19 cellular contexts compared by ENCODE assay signal in genomic region chr5:120228262-120229031, GRCh38.
DNase-seq lines count a peak whose midpoint lies in the region; ATAC-seq, FAIRE-seq and TF ChIP-seq lines count a peak whose summit lies in the region.
"Had no signal": no experiment of that assay in that cellular context is flagged by ENCODE, and none has a peak within 500 bp of the region (broad histone marks: within the 10 kb centered on the region; RNA-seq: fewer than 3 reads in every experiment).

No MANE protein-coding gene starts in this region.

- H3K36me3 Mint-ChIP-seq in activated T-cell treated with anti-CD3 and anti-CD28 coated beads, Interleukin-2, amount 50 U/mL, for 72 hours (ENCODE audit: insufficient read depth in 2 of 2), result no peaks in the 10 kb centered on the region
- no peaks in the 10 kb centered on the region for H3K36me3 Mint-ChIP-seq in type B pancreatic cell
- no peaks in the 10 kb centered on the region for H3K36me3 Mint-ChIP-seq in activated naive CD8-positive, alpha-beta T cell treated with anti-CD3 and anti-CD28 coated beads, Interleukin-2, amount 50 U/mL, for 24 hours (ENCODE audit: low read depth)
- H3K36me3 Mint-ChIP-seq: activated naive CD8-positive, alpha-beta T cell had no signal

- POLR2A ChIA-PET in K562 (lab: Yijun Ruan, JAX), result no interaction called here

- H3K27ac Mint-ChIP-seq in activated T-cell treated with anti-CD3 and anti-CD28 coated beads, Interleukin-2, amount 50 U/mL, for 72 hours, result peak overlapping the region; percentile 55
- H3K27ac Mint-ChIP-seq in type B pancreatic cell, result no peak overlapping the region
- H3K27ac Mint-ChIP-seq in activated naive CD8-positive, alpha-beta T cell treated with anti-CD3 and anti-CD28 coated beads, Interleukin-2, amount 50 U/mL, for 24 hours, result no peak overlapping the region
- H3K27ac Mint-ChIP-seq: activated naive CD8-positive, alpha-beta T cell had no signal

- H2AFZ ChIP-seq in K562 (ENCODE audit: low read depth, low read length), result no peak overlapping the region

- WGBS in K562 (ENCODE audit: insufficient coverage, low coverage, missing lambda C conversion rate), result 14% methylated on average over 9 of the region's 10 CpGs

- H3K4me3 Mint-ChIP-seq in activated T-cell treated with anti-CD3 and anti-CD28 coated beads, Interleukin-2, amount 50 U/mL, for 72 hours, result no peak overlapping the region
- H3K4me3 Mint-ChIP-seq in type B pancreatic cell, result no peak overlapping the region
- H3K4me3 Mint-ChIP-seq in activated naive CD8-positive, alpha-beta T cell treated with anti-CD3 and anti-CD28 coated beads, Interleukin-2, amount 50 U/mL, for 24 hours, result no peak overlapping the region
- H3K4me3 Mint-ChIP-seq: activated naive CD8-positive, alpha-beta T cell had no signal

- no TSS peak for BruUV-seq in K562 (replicated peaks; lab: Mats Ljungman, UMichigan)

- no peak overlapping the region for H3K27ac ChIP-seq in K562 (ENCODE audit: extremely low read depth, low read depth, low read length)

- no peaks in the 10 kb centered on the region for H4K20me1 ChIP-seq in K562 (replicated peaks; ENCODE audit: control insufficient read depth, insufficient read depth, low read length)

- no peak for DNase-seq in activated T-cell treated with anti-CD3 and anti-CD28 coated beads, Interleukin-2, amount 50 U/mL, for 72 hours
- DNase-seq in activated T-cell treated with anti-CD3 and anti-CD28 coated beads, Interleukin-2, amount 50 U/mL, for 48 hours, result no peak
- DNase-seq in LNCaP clone FGC (ENCODE audit: low read depth) (no peak), K562 (ENCODE audit: extremely low read depth in 1 of 4, low spot score in 3 of 4) (no peak), type B pancreatic cell (ENCODE audit: extremely low spot score, unreplicated experiment) (no peak), COLO668 (lab: John Stamatoyannopoulos, UW; ENCODE audit: unreplicated experiment) (no peak)
- DNase-seq in activated naive CD8-positive, alpha-beta T cell treated with anti-CD3 and anti-CD28 coated beads, Interleukin-2, amount 50 U/mL, for 24 hours, result no peak
- DNase-seq: activated CD4-positive, CD25-positive, alpha-beta regulatory T cell treated with anti-CD3 and anti-CD28 coated beads, Interleukin-2, amount 50 U/mL, for 72 hours; activated CD8-positive, alpha-beta memory T cell treated with anti-CD3 and anti-CD28 coated beads, Interleukin-2, amount 50 U/mL, for 48 hours; caudate nucleus; COR-L47; KBM-7; NCI-H187; stimulated activated naive CD4-positive, alpha-beta T cell; T-helper 1 cell had no signal

- no peaks in the 10 kb centered on the region for H3K9me3 ChIP-seq in K562 (replicated peaks; ENCODE audit: control insufficient read depth, insufficient read depth, low read depth, low read length)

- no peaks in the 10 kb centered on the region for H3K36me3 ChIP-seq in K562 (ENCODE audit: control insufficient read depth, insufficient read depth, low read length)

- H3K79me2 ChIP-seq in K562 (ENCODE audit: control insufficient read depth, insufficient read depth, low read length), result no peaks in the 10 kb centered on the region

- no peak overlapping the region for H3K4me3 ChIP-seq in LNCaP clone FGC (ENCODE audit: low read depth, low read length)
- H3K4me3 ChIP-seq in K562, result no peak overlapping the region

- TF ChIP-seq POLR2A in K562 (conservative IDR thresholded peaks at IDR 0.05), result no peak

- TF ChIP-seq CTCF in LNCaP clone FGC (IDR thresholded peaks at IDR 0.05; ENCODE audit: control insufficient read depth, extremely low read depth, insufficient read depth) (0 out of 2 replicates have a peak, but pooled peaks have one; percentile 10), K562 (IDR thresholded peaks at IDR 0.05 in 2 of 3, conservative IDR thresholded peaks at IDR 0.05 in 1 of 3; ENCODE audit: insufficient read depth in 2 of 3, low read depth in 1 of 3, low read length in 3 of 3) (no peak), type B pancreatic cell (conservative IDR thresholded peaks at IDR 0.05) (peak; percentile 15)

- no peak for FAIRE-seq in K562 (lab: Jason Lieb, UNC)
- FAIRE-seq: keratinocyte, urothelium cell line had no signal

- H3K9me3 Mint-ChIP-seq in activated T-cell treated with anti-CD3 and anti-CD28 coated beads, Interleukin-2, amount 50 U/mL, for 72 hours, result peaks cover 0 to 14% of the 10 kb centered on the region in 2 donors
- H3K9me3 Mint-ChIP-seq in type B pancreatic cell, result no peaks in the 10 kb centered on the region
- peaks cover 17% of the 10 kb centered on the region for H3K9me3 Mint-ChIP-seq in activated naive CD8-positive, alpha-beta T cell treated with anti-CD3 and anti-CD28 coated beads, Interleukin-2, amount 50 U/mL, for 24 hours

- no peaks in the 10 kb centered on the region for H3K27me3 ChIP-seq in K562 (ENCODE audit: control insufficient read depth in 2 of 2, insufficient read depth in 2 of 2, low read length in 2 of 2)

- intact Hi-C loops in K562 (cut with micrococcal nuclease), result no loop called here

- no peak for ATAC-seq in activated T-cell treated with anti-CD3 and anti-CD28 coated beads, Interleukin-2, amount 50 U/mL, for 72 hours (replicated peaks in 1 of 2)
- ATAC-seq in K562 (no peak), HG03095 (IDR thresholded peaks at IDR 0.05; ENCODE audit: unreplicated experiment) (no peak)
- no peak for ATAC-seq in activated naive CD8-positive, alpha-beta T cell treated with anti-CD3 and anti-CD28 coated beads, Interleukin-2, amount 50 U/mL, for 24 hours

- TF ChIP-seq RAD21 in K562 (CRISPR knock-in tag; conservative IDR thresholded peaks at IDR 0.05 in 1 of 2, IDR thresholded peaks at IDR 0.05 in 1 of 2), result no peak

- no peaks in the 10 kb centered on the region for H3K4me1 ChIP-seq in K562 (replicated peaks in 1 of 2; ENCODE audit: control insufficient read depth in 2 of 2, insufficient read depth in 2 of 2, low read length in 2 of 2)

- in situ Hi-C loops in K562 (cut with MboI), result no loop called here

- no peak overlapping the region for H3K4me2 ChIP-seq in K562 (ENCODE audit: insufficient read depth, low read length)

- H3K4me1 Mint-ChIP-seq in activated T-cell treated with anti-CD3 and anti-CD28 coated beads, Interleukin-2, amount 50 U/mL, for 72 hours (ENCODE audit: low read depth), result no peaks in the 10 kb centered on the region
- no peaks in the 10 kb centered on the region for H3K4me1 Mint-ChIP-seq in type B pancreatic cell (ENCODE audit: unreplicated experiment)
- H3K4me1 Mint-ChIP-seq in activated naive CD8-positive, alpha-beta T cell treated with anti-CD3 and anti-CD28 coated beads, Interleukin-2, amount 50 U/mL, for 24 hours, result no peaks in the 10 kb centered on the region

- no peaks in the 10 kb centered on the region for H3K9me1 ChIP-seq in K562 (ENCODE audit: control insufficient read depth, insufficient read depth, low read length)

- no peak overlapping the region for H3K9ac ChIP-seq in K562 (ENCODE audit: insufficient read depth in 1 of 2, low read depth in 2 of 2, low read length in 2 of 2)

- no peak for TF ChIP-seq EP300 in K562 (IDR thresholded peaks at IDR 0.05; ENCODE audit: low read length)

- CTCF ChIA-PET in K562 (lab: Yijun Ruan, JAX; ENCODE audit: low intra/inter-chr PET ratio), result no interaction called here

- no peaks in the 10 kb centered on the region for H3K27me3 Mint-ChIP-seq in activated T-cell treated with anti-CD3 and anti-CD28 coated beads, Interleukin-2, amount 50 U/mL, for 72 hours (ENCODE audit: low read depth)
- H3K27me3 Mint-ChIP-seq in type B pancreatic cell, result no peaks in the 10 kb centered on the region
- H3K27me3 Mint-ChIP-seq in activated naive CD8-positive, alpha-beta T cell treated with anti-CD3 and anti-CD28 coated beads, Interleukin-2, amount 50 U/mL, for 24 hours, result no peaks in the 10 kb centered on the region
- H3K27me3 Mint-ChIP-seq: activated naive CD8-positive, alpha-beta T cell had no signal

TF ChIP-seq in K562, 482 proteins besides CTCF, POLR2A, EP300 and RAD21:
- TF ChIP-seq CEBPB (tag; IDR thresholded peaks at IDR 0.05), result peak; percentile 39
- no peak for TF ChIP-seq SMC3 (conservative IDR thresholded peaks at IDR 0.05; ENCODE audit: insufficient read depth, low read depth, low read length)
- TF ChIP-seq ZNF121 (CRISPR knock-in tag; conservative IDR thresholded peaks at IDR 0.05), result no peak
- no peak for TF ChIP-seq MTA1 (IDR thresholded peaks at IDR 0.05; ENCODE audit: borderline replicate concordance)
- no peak for TF ChIP-seq ZNF445 (CRISPR knock-in tag; IDR thresholded peaks at IDR 0.05; ENCODE audit: low read depth)
- no peak for TF ChIP-seq CCAR2 (IDR thresholded peaks at IDR 0.05; ENCODE audit: low read depth, low read length)

Comparison
In these comparisons a context has a peak if more than half of its experiments do, and no peak if none do; other contexts are left out.
1. CTCF ChIP-seq: peak in LNCaP clone FGC (single experiment) and type B pancreatic cell (single experiment); none in K562 (0 of 3).